ENCODE assay signal across 9 cellular contexts in genomic region chr3:51706788-51707731, GRCh38. TPM values are rescaled to one million over a fixed set of nuclear protein-coding genes. Genes with fewer than 3 reads are reported as not detected.
DNase-seq lines count a peak whose midpoint lies in the region; ATAC-seq and TF ChIP-seq lines count a peak whose summit lies in the region.
"Had no signal": no experiment of that assay in that cellular context is flagged by ENCODE, and none has a peak within 500 bp of the region (broad histone marks: within the 10 kb centered on the region; RNA-seq: fewer than 3 reads in every experiment).

TSS of gene GRM2 (plus strand) at chr3:51707068. CDS start at chr3:51708984, 1,916 bp downstream.

- H3K27me3 Mint-ChIP-seq in stimulated activated naive CD8-positive, alpha-beta T cell treated with anti-CD3 and anti-CD28 coated beads, Interleukin-15, amount 100 ng/mL, for 72 hours, result peaks cover 12% of the 10 kb centered on the region

- no peak for ATAC-seq in stimulated activated naive CD8-positive, alpha-beta T cell treated with anti-CD3 and anti-CD28 coated beads, Interleukin-15, Interleukin-2, amounts not matched to agents 100 U/mL and 50 U/mL, for 24 hours
- no peak for ATAC-seq in stimulated activated naive CD8-positive, alpha-beta T cell treated with anti-CD3 and anti-CD28 coated beads, Interleukin-15, amount 100 ng/mL, for 72 hours
- ATAC-seq in left colon (peak; percentile 84), HG03045 (IDR thresholded peaks at IDR 0.05; ENCODE audit: unreplicated experiment) (no peak), HG03025 (IDR thresholded peaks at IDR 0.05; ENCODE audit: low FRiP score, unreplicated experiment) (no peak)

- no peak within 1 kb of the TSS for H3K27ac ChIP-seq in SJSA1
- H3K27ac ChIP-seq in duodenal mucosa (ENCODE audit: low read depth, low read length), result no peak within 1 kb of the TSS
- no peak within 1 kb of the TSS for H3K27ac ChIP-seq in stomach

- peak within 1 kb of the TSS in 1 of 2 donors; percentile 65 for H3K27ac Mint-ChIP-seq in stimulated activated naive CD8-positive, alpha-beta T cell treated with anti-CD3 and anti-CD28 coated beads, Interleukin-15, amount 100 ng/mL, for 72 hours
- H3K27ac Mint-ChIP-seq: dendritic cell treated with granulocyte-macrophage colony-stimulating factor and Interleukin-4, amounts not matched to agents 40 ng/mL and 50 ng/mL, for 4 days had no signal

- no peak within 1 kb of the TSS for H3K9ac ChIP-seq in duodenal mucosa (ENCODE audit: low read depth in 1 of 2, low read length in 2 of 2)

- no peaks in the 10 kb centered on the region for H3K9me3 ChIP-seq in SJSA1 (replicated peaks)
- no peaks in the 10 kb centered on the region for H3K9me3 ChIP-seq in duodenal mucosa (ENCODE audit: control insufficient read depth in 1 of 2, low read length in 2 of 2)
- H3K9me3 ChIP-seq in stomach, result no peaks in the 10 kb centered on the region

- no peak for TF ChIP-seq EP300 in stomach (IDR thresholded peaks at IDR 0.05)

- H3K4me3 Mint-ChIP-seq in stimulated activated naive CD8-positive, alpha-beta T cell treated with anti-CD3 and anti-CD28 coated beads, Interleukin-15, amount 100 ng/mL, for 72 hours, result peak within 1 kb of the TSS in 1 of 2 donors; percentile 32
- H3K4me3 Mint-ChIP-seq: dendritic cell treated with granulocyte-macrophage colony-stimulating factor and Interleukin-4, amounts not matched to agents 40 ng/mL and 50 ng/mL, for 4 days had no signal

- peak; percentile 41 for DNase-seq in stimulated activated naive CD8-positive, alpha-beta T cell treated with anti-CD3 and anti-CD28 coated beads, Interleukin-15, Interleukin-2, amounts not matched to agents 100 U/mL and 50 U/mL, for 24 hours
- DNase-seq in stimulated activated naive CD8-positive, alpha-beta T cell treated with anti-CD3 and anti-CD28 coated beads, Interleukin-15, amount 100 ng/mL, for 72 hours, result no peak
- DNase-seq in SJSA1 (ENCODE audit: low read depth in 1 of 2, low spot score in 2 of 2) (peak; percentile 9 to 74), left colon (peak; percentile 68 to 77), stomach (peak; percentile 80)

- TF ChIP-seq POLR2A in stomach (IDR thresholded peaks at IDR 0.05), result no peak

- no peaks in the 10 kb centered on the region for H3K9me3 Mint-ChIP-seq in stimulated activated naive CD8-positive, alpha-beta T cell treated with anti-CD3 and anti-CD28 coated beads, Interleukin-15, amount 100 ng/mL, for 72 hours
- H3K9me3 Mint-ChIP-seq: dendritic cell treated with granulocyte-macrophage colony-stimulating factor and Interleukin-4, amounts not matched to agents 40 ng/mL and 50 ng/mL, for 4 days had no signal

- no peak for TF ChIP-seq CTCF in stomach (IDR thresholded peaks at IDR 0.05)

- intact Hi-C loops in left colon (cut with DNase I, micrococcal nuclease), result no loop called here
- intact Hi-C loops in stomach (cut with DNase I; ENCODE audit: low total_unique reads), result no loop called here

- peaks cover 53% of the 10 kb centered on the region for H3K4me1 Mint-ChIP-seq in stimulated activated naive CD8-positive, alpha-beta T cell treated with anti-CD3 and anti-CD28 coated beads, Interleukin-15, amount 100 ng/mL, for 72 hours

- 4 to 13% (median 7%) methylated on average over 36 to 68 of the region's 69 CpGs for WGBS in stomach, 5 donors

- H3K36me3 ChIP-seq in SJSA1 (no peaks in the 10 kb centered on the region), duodenal mucosa (ENCODE audit: control insufficient read depth in 1 of 2, insufficient read depth in 2 of 2, low read length in 2 of 2) (peaks cover 5 to 34% of the 10 kb centered on the region in 2 donors), stomach (peaks cover 22 to 42% (median 36%) of the 10 kb centered on the region in 4 donors)

- no peaks in the 10 kb centered on the region for H3K27me3 ChIP-seq in SJSA1 (replicated peaks)
- peaks cover 0 to 4% of the 10 kb centered on the region in 2 donors for H3K27me3 ChIP-seq in duodenal mucosa (ENCODE audit: control insufficient read depth in 1 of 2, insufficient read depth in 2 of 2, low read length in 2 of 2)
- H3K27me3 ChIP-seq in stomach, result peaks cover 0 to 15% (median 0%) of the 10 kb centered on the region in 3 donors

- peaks cover 4% of the 10 kb centered on the region; the same call in 1 of the 2 replicates for H3K4me1 ChIP-seq in SJSA1 (replicated peaks)
- no peaks in the 10 kb centered on the region for H3K4me1 ChIP-seq in duodenal mucosa (ENCODE audit: control insufficient read depth in 1 of 2, insufficient read depth in 2 of 2, low read length in 2 of 2)
- peaks cover 5 to 14% (median 11%) of the 10 kb centered on the region in 4 donors for H3K4me1 ChIP-seq in stomach

- H3K4me3 ChIP-seq in SJSA1 (no peak within 1 kb of the TSS), duodenal mucosa (ENCODE audit: low read depth in 1 of 2, low read length in 2 of 2) (peak within 1 kb of the TSS; percentile 28 to 29), stomach (peak within 1 kb of the TSS; percentile 29 to 44 (median 36))

RNA-seq across cellular contexts. Expression of gene GRM2, which starts in this region (rescaled TPM):
- 0.03 TPM in 1 of 2 replicates, not detected in the other for total RNA-seq in SJSA1 (2014; rRNA removed; shearing (Covaris generic))
- total RNA-seq in left colon (not detected), stomach (under 1 TPM in 2 of 5 donors, not detected in 3; 0.37 to 0.58 TPM)
- under 1 TPM in 2 of 3 donors, not detected in 1; 0.06 to 0.15 TPM for polyA plus RNA-seq in stomach

Comparison
In these comparisons a context has a peak if more than half of its experiments do, and no peak if none do; other contexts are left out.
1. Peak in DNase-seq in SJSA1; RNA of the gene not detected or under 1 TPM.
2. Peak in DNase-seq and ATAC-seq in left colon; RNA of the gene not detected or under 1 TPM.
3. Peak in DNase-seq and H3K4me3 ChIP-seq in stomach; RNA of the gene not detected or under 1 TPM.